19 cellular contexts compared by ENCODE assay signal in the genomic region with DNA sequence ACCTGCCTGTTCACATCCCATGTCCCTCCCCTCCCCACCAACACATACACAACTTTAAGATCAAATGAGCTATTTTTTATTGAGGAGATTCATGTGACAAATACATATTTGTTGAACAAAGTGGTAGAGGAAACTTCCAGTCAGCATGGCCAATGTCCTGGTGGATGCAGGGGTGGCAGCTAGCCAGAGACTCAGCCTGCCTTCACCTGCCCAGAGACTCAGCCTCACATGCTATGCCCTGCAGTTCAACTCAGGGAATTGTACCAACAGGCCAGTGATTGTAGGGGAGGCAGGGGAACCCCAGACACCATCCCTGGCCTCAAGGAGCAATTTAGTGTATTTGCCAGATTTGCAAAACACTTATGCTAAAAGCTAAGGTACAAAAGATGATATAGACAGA.
DNase-seq lines count a peak whose midpoint lies in the region; ATAC-seq, FAIRE-seq and TF ChIP-seq lines count a peak whose summit lies in the region.
"Had no signal": no experiment of that assay in that cellular context is flagged by ENCODE, and none has a peak within 500 bp of the region (broad histone marks: within the 10 kb centered on the region; RNA-seq: fewer than 3 reads in every experiment).

No MANE protein-coding gene starts in this region.

- no peak overlapping the region for H4K91ac ChIP-seq in trophoblast cell (ENCODE audit: low read depth, low read length)

- no peaks in the 10 kb centered on the region for H3K36me3 Mint-ChIP-seq in GM23338 (ENCODE audit: low read depth)
- H3K36me3 Mint-ChIP-seq: CD4-positive, alpha-beta memory T cell had no signal

- H3K4me3 Mint-ChIP-seq in GM23338: no peak overlapping the region
- H3K4me3 Mint-ChIP-seq: CD4-positive, alpha-beta memory T cell; HFFc6 had no signal

- DNase-seq in GM23338 (ENCODE audit: low spot score) (no peak), bronchial epithelial cell (ENCODE audit: low read depth) (peak; percentile 76), foreskin keratinocyte (peak; percentile 15 to 42), trophoblast cell (no peak), HepG2 (ENCODE audit: low spot score) (no peak), uterus (no peak)
- DNase-seq: C1 segment of cervical spinal cord; Calu3; CD4-positive, alpha-beta memory T cell; COR-L47; DMS53; GF-D8; GOT3; HFFc6 had no signal

- H3K27me3 ChIP-seq in GM23338 (ENCODE audit: insufficient read depth): no peaks in the 10 kb centered on the region
- H3K27me3 ChIP-seq in bronchial epithelial cell (ENCODE audit: control insufficient read depth, insufficient read depth, low read length): no peaks in the 10 kb centered on the region
- peaks cover 9% of the 10 kb centered on the region for H3K27me3 ChIP-seq in foreskin keratinocyte
- H3K27me3 ChIP-seq in trophoblast cell (ENCODE audit: insufficient read depth, low read length): no peaks in the 10 kb centered on the region
- H3K27me3 ChIP-seq in HepG2 (ENCODE audit: control insufficient read depth in 1 of 2, insufficient read depth in 2 of 2, low read length in 2 of 2): peaks cover 0 to 1% of the 10 kb centered on the region in 2 experiments; a peak in 1 of 5 replicates
- no peaks in the 10 kb centered on the region for H3K27me3 ChIP-seq in uterus

- H3K9me3 Mint-ChIP-seq in GM23338: no peaks in the 10 kb centered on the region
- H3K9me3 Mint-ChIP-seq: CD4-positive, alpha-beta memory T cell; HFFc6 had no signal

- H3K9me2 ChIP-seq in GM23338 (ENCODE audit: insufficient read depth): no peaks in the 10 kb centered on the region

- CTCF ChIA-PET in HepG2 (lab: Yijun Ruan, JAX; ENCODE audit: low intra/inter-chr PET ratio, low total read pairs): no interaction called here

- POLR2A ChIA-PET in HepG2 (lab: Yijun Ruan, JAX): no interaction called here

- no peak overlapping the region for H3K4ac ChIP-seq in trophoblast cell (ENCODE audit: low read depth, low read length)

- TF ChIP-seq POLR2A in HepG2 (IDR thresholded peaks at IDR 0.05; ENCODE audit: insufficient read depth in 1 of 2, low read depth in 2 of 2, low read length in 2 of 2): no peak
- no peak for TF ChIP-seq POLR2A in uterus (IDR thresholded peaks at IDR 0.05)

- intact Hi-C loops in HepG2 (cut with micrococcal nuclease; ENCODE audit: unreplicated experiment): no loop called here
- intact Hi-C loops in uterus (cut with DNase I; ENCODE audit: low total_unique reads): no loop called here

- no peak overlapping the region for H2AK5ac ChIP-seq in trophoblast cell (ENCODE audit: low read length)

- H3F3A ChIP-seq in GM23338 (replicated peaks; ENCODE audit: low read depth): no peaks in the 10 kb centered on the region

- H2BK120ac ChIP-seq in trophoblast cell (ENCODE audit: insufficient read depth, low read length, poor library complexity): no peak overlapping the region

- no peak for FAIRE-seq in bronchial epithelial cell (lab: Jason Lieb, UNC)
- FAIRE-seq in HepG2 (lab: Jason Lieb, UNC): no peak
- FAIRE-seq: GM12891, GM18507, H54 had no signal

- no peak for TF ChIP-seq CTCF in GM23338 (conservative IDR thresholded peaks at IDR 0.05; ENCODE audit: low read depth in 2 of 2)
- TF ChIP-seq CTCF in bronchial epithelial cell (IDR thresholded peaks at IDR 0.05; ENCODE audit: insufficient read depth, low read length, severe bottlenecking): no peak
- TF ChIP-seq CTCF in foreskin keratinocyte (conservative IDR thresholded peaks at IDR 0.05): no peak
- no peak for TF ChIP-seq CTCF in HepG2 (CRISPR knock-in tag; IDR thresholded peaks at IDR 0.05)
- TF ChIP-seq CTCF in uterus (IDR thresholded peaks at IDR 0.05): no peak

- H4K12ac ChIP-seq in trophoblast cell (ENCODE audit: low read depth, low read length): no peak overlapping the region

- no peak overlapping the region for H3K23ac ChIP-seq in trophoblast cell (ENCODE audit: low read length)

- H3K4me1 ChIP-seq in GM23338 (ENCODE audit: insufficient read depth) (peaks cover 21% of the 10 kb centered on the region), foreskin keratinocyte (no peaks in the 10 kb centered on the region), trophoblast cell (ENCODE audit: control insufficient read depth in 1 of 2, insufficient read depth in 2 of 2, low read length in 2 of 2) (peaks cover 3% of the 10 kb centered on the region in 2 experiments), HepG2 (ENCODE audit: insufficient read depth, low read length) (peaks cover 52% of the 10 kb centered on the region), uterus (no peaks in the 10 kb centered on the region)

- no peak overlapping the region for H2BK12ac ChIP-seq in trophoblast cell (ENCODE audit: low read length)

- in situ Hi-C loops in HepG2 (cut with HindIII; ENCODE audit: extremely low pct_ligation_motif_present, low pct_unique_long_range_greater_than_20kb): no loop called here

- no peaks in the 10 kb centered on the region for H3K79me2 ChIP-seq in GM23338 (replicated peaks; ENCODE audit: insufficient read depth)
- H3K79me2 ChIP-seq in trophoblast cell (ENCODE audit: control insufficient read depth, insufficient read depth, low read length, poor library complexity): no peaks in the 10 kb centered on the region
- no peaks in the 10 kb centered on the region for H3K79me2 ChIP-seq in HepG2 (ENCODE audit: insufficient read depth, low read length)

- no peak overlapping the region for H3K14ac ChIP-seq in trophoblast cell (ENCODE audit: low read length)

- H3K4me2 ChIP-seq in GM23338 (no peak overlapping the region), trophoblast cell (ENCODE audit: low read length) (no peak overlapping the region), HepG2 (ENCODE audit: low read depth, low read length) (no peak overlapping the region)

- H3K27me3 Mint-ChIP-seq in GM23338 (ENCODE audit: insufficient read depth, low read depth, poor library complexity): peaks cover 17% of the 10 kb centered on the region

- peaks cover 30% of the 10 kb centered on the region for H3K4me1 Mint-ChIP-seq in GM23338
- H3K4me1 Mint-ChIP-seq: CD4-positive, alpha-beta memory T cell had no signal

- H2AFZ ChIP-seq in GM23338: 0 out of 2 replicates have a peak overlapping the region, but pooled peaks have one; percentile 9
- H2AFZ ChIP-seq in trophoblast cell (ENCODE audit: insufficient read depth, low read length, poor library complexity): no peak overlapping the region
- no peak overlapping the region for H2AFZ ChIP-seq in HepG2 (ENCODE audit: low read length)

- BruUV-seq in HepG2 (replicated peaks; lab: Mats Ljungman, UMichigan): no TSS peak

- no peak overlapping the region for H4K8ac ChIP-seq in trophoblast cell (ENCODE audit: low read depth, low read length)

- H3K18ac ChIP-seq in trophoblast cell (ENCODE audit: low read length): no peak overlapping the region

- no peak overlapping the region for H3K9ac ChIP-seq in trophoblast cell (ENCODE audit: low read length)
- no peak overlapping the region for H3K9ac ChIP-seq in HepG2 (ENCODE audit: insufficient read depth, low read depth, low read length)

- no peak overlapping the region for H2BK5ac ChIP-seq in trophoblast cell (ENCODE audit: low read depth, low read length, poor library complexity)

- TF ChIP-seq EP300 in HepG2 (IDR thresholded peaks at IDR 0.05; ENCODE audit: low read depth in 2 of 2, low read length in 2 of 2): no peak
- TF ChIP-seq EP300 in HepG2 (CRISPR knock-in tag; IDR thresholded peaks at IDR 0.05; ENCODE audit: borderline replicate concordance): no peak

- TF ChIP-seq RAD21 in HepG2 (CRISPR knock-in tag; IDR thresholded peaks at IDR 0.05): no peak

- peaks cover 2% of the 10 kb centered on the region for H3K9me3 ChIP-seq in trophoblast cell (ENCODE audit: insufficient read depth, low read depth, low read length)
- no peaks in the 10 kb centered on the region for H3K9me3 ChIP-seq in HepG2 (ENCODE audit: low read length)
- H3K9me3 ChIP-seq in uterus: no peaks in the 10 kb centered on the region

- H3K27ac Mint-ChIP-seq in GM23338: no peak overlapping the region
- H3K27ac Mint-ChIP-seq: HFFc6 had no signal

- no peaks in the 10 kb centered on the region for H3K36me3 ChIP-seq in GM23338 (ENCODE audit: insufficient read depth)
- H3K36me3 ChIP-seq in bronchial epithelial cell (ENCODE audit: control insufficient read depth, insufficient read depth, low read length): no peaks in the 10 kb centered on the region
- no peaks in the 10 kb centered on the region for H3K36me3 ChIP-seq in trophoblast cell (ENCODE audit: control insufficient read depth in 1 of 2, insufficient read depth in 2 of 2, low read length in 2 of 2)
- H3K36me3 ChIP-seq in HepG2 (replicated peaks in 1 of 2; ENCODE audit: control insufficient read depth in 1 of 2, insufficient read depth in 2 of 2, low read length in 2 of 2): no peaks in the 10 kb centered on the region
- no peaks in the 10 kb centered on the region for H3K36me3 ChIP-seq in uterus
- H3K36me3 ChIP-seq: HAP-1 had no signal

- H3K4me3 ChIP-seq in GM23338 (no peak overlapping the region), bronchial epithelial cell (ENCODE audit: low read depth, low read length) (no peak overlapping the region), trophoblast cell (ENCODE audit: low read depth, low read length) (peak overlapping the region; percentile 41), HepG2 (replicated peaks in 1 of 3; ENCODE audit: insufficient read depth in 1 of 3, low read depth in 2 of 3, low read length in 3 of 3) (no peak overlapping the region), uterus (no peak overlapping the region)
- H3K4me3 ChIP-seq: HAP-1 had no signal

- ATAC-seq in GM23338: no peak
- ATAC-seq in foreskin keratinocyte: peak; percentile 28
- no peak for ATAC-seq in HG02884 (IDR thresholded peaks at IDR 0.05; ENCODE audit: unreplicated experiment)
- ATAC-seq in HepG2: no peak

- H3K79me1 ChIP-seq in trophoblast cell (ENCODE audit: low read length): no peaks in the 10 kb centered on the region

- H3K27ac ChIP-seq in GM23338 (ENCODE audit: low read depth) (no peak overlapping the region), foreskin keratinocyte (no peak overlapping the region), trophoblast cell (ENCODE audit: low read depth, low read length) (no peak overlapping the region), HepG2 (ENCODE audit: extremely low read length, insufficient read depth, low read length) (no peak overlapping the region), uterus (no peak overlapping the region)

- H4K20me1 ChIP-seq in GM23338 (replicated peaks; ENCODE audit: insufficient read depth) (no peaks in the 10 kb centered on the region), HepG2 (ENCODE audit: insufficient read depth, low read length) (no peaks in the 10 kb centered on the region)

TF ChIP-seq in GM23338, 12 proteins besides CTCF, POLR2A, EP300 and RAD21 (continues in another document):
- TF ChIP-seq EZH2 (IDR thresholded peaks at IDR 0.05; ENCODE audit: low read depth, unreplicated experiment) (no peak), EZH2phosphoT487 (IDR thresholded peaks at IDR 0.05; ENCODE audit: unreplicated experiment) (no peak)

Comparison
In these comparisons a context has a peak if more than half of its experiments do, and no peak if none do; other contexts are left out.
1. DNase-seq: peak in bronchial epithelial cell (single experiment) and foreskin keratinocyte (2 of 2); none in GM23338 (single experiment), trophoblast cell (0 of 2), HepG2 (single experiment) and uterus (0 of 2).